Comparison of ENCODE assay signal across 8 cellular contexts in genomic region chr5:151684690-151685361, GRCh38. TPM values are rescaled to one million over a fixed set of nuclear protein-coding genes. Genes with fewer than 3 reads are reported as not detected.
DNase-seq lines count a peak whose midpoint lies in the region; ATAC-seq and TF ChIP-seq lines count a peak whose summit lies in the region.

No MANE protein-coding gene starts in this region.

- TF ChIP-seq CTCF in Calu3 (IDR thresholded peaks at IDR 0.05; ENCODE audit: unreplicated experiment) (peak; percentile 23), OCI-LY1 (IDR thresholded peaks at IDR 0.05; ENCODE audit: low read length) (peak; percentile 20; the same call in 1 of the 2 replicates), esophagus squamous epithelium (IDR thresholded peaks at IDR 0.05) (no peak), neural crest cell (conservative IDR thresholded peaks at IDR 0.05) (peak; percentile 53)

- H3K4me3 Mint-ChIP-seq in Calu3 (ENCODE audit: low read depth, unreplicated experiment) (no peak overlapping the region), neural crest cell (peak overlapping the region; percentile 96)
- H3K4me3 Mint-ChIP-seq in activated CD4-positive, alpha-beta T cell treated with anti-CD3 and anti-CD28 coated beads, Interleukin-2, amount 10 ng/mL, durations not matched to agents 7 days and 5 days: no peak overlapping the region

- POLR2A ChIA-PET in activated CD4-positive, alpha-beta T cell treated with anti-CD3 and anti-CD28 coated beads, Interleukin-2, amount 10 ng/mL, durations not matched to agents 7 days and 5 days (lab: Charles Lee): no interaction called here

- TF ChIP-seq POLR2A in esophagus squamous epithelium (IDR thresholded peaks at IDR 0.05): peak in 1 of 4 donors; percentile 27

- H3K4me1 Mint-ChIP-seq in Calu3 (ENCODE audit: low read depth, unreplicated experiment): peaks cover 19% of the 10 kb centered on the region
- peaks cover 55% of the 10 kb centered on the region for H3K4me1 Mint-ChIP-seq in neural crest cell
- H3K4me1 Mint-ChIP-seq in activated CD4-positive, alpha-beta T cell treated with anti-CD3 and anti-CD28 coated beads, Interleukin-2, amount 10 ng/mL, durations not matched to agents 7 days and 5 days: peaks cover 10% of the 10 kb centered on the region

- H3K27ac Mint-ChIP-seq in Calu3 (ENCODE audit: unreplicated experiment) (no peak overlapping the region), neural crest cell (ENCODE audit: unreplicated experiment) (peak overlapping the region; percentile 98)
- no peak overlapping the region for H3K27ac Mint-ChIP-seq in activated CD4-positive, alpha-beta T cell treated with anti-CD3 and anti-CD28 coated beads, Interleukin-2, amount 10 ng/mL, durations not matched to agents 7 days and 5 days

- CTCF ChIA-PET in Calu3 (lab: Charles Lee): interaction anchor here (0.6 to 0.7 kb wide), 2 partner anchors 12 to 727 kb away, joined by 3 to 4 read pairs; no protein-coding TSS in a partner anchor
- CTCF ChIA-PET in activated CD4-positive, alpha-beta T cell treated with anti-CD3 and anti-CD28 coated beads, Interleukin-2, amount 10 ng/mL, durations not matched to agents 7 days and 5 days (lab: Charles Lee): no interaction called here

- no peaks in the 10 kb centered on the region for H3K9me3 ChIP-seq in OCI-LY1 (ENCODE audit: low read length)
- no peaks in the 10 kb centered on the region for H3K9me3 ChIP-seq in esophagus squamous epithelium

- intact Hi-C loops in Calu3 (cut with micrococcal nuclease; ENCODE audit: unreplicated experiment) (no loop called here), esophagus squamous epithelium (cut with DNase I) (no loop called here)

- H2AFZ ChIP-seq in OCI-LY1 (ENCODE audit: low read length): no peak overlapping the region

- H3K27ac ChIP-seq in OCI-LY1 (ENCODE audit: low read depth, low read length, poor library complexity, severe bottlenecking) (no peak overlapping the region), esophagus squamous epithelium (peak overlapping the region; percentile 79 to 91 (median 87))

- H3K36me3 ChIP-seq in OCI-LY1 (ENCODE audit: insufficient read depth, low read length) (no peaks in the 10 kb centered on the region), esophagus squamous epithelium (no peaks in the 10 kb centered on the region)

- peaks cover 4% of the 10 kb centered on the region; the same call in 1 of the 2 replicates for H3K27me3 ChIP-seq in OCI-LY1 (ENCODE audit: insufficient read depth, low read length)
- H3K27me3 ChIP-seq in esophagus squamous epithelium: no peaks in the 10 kb centered on the region

- H3K27me3 Mint-ChIP-seq in Calu3 (ENCODE audit: unreplicated experiment) (peaks cover 14% of the 10 kb centered on the region), neural crest cell (ENCODE audit: low read depth) (no peaks in the 10 kb centered on the region)
- H3K27me3 Mint-ChIP-seq in activated CD4-positive, alpha-beta T cell treated with anti-CD3 and anti-CD28 coated beads, Interleukin-2, amount 10 ng/mL, durations not matched to agents 7 days and 5 days: peaks cover 34% of the 10 kb centered on the region

- no peak overlapping the region for H3K9ac ChIP-seq in OCI-LY1 (ENCODE audit: low read length)

- H3K9me3 Mint-ChIP-seq in Calu3 (ENCODE audit: low read depth, unreplicated experiment): no peaks in the 10 kb centered on the region
- H3K9me3 Mint-ChIP-seq in neural crest cell: no peaks in the 10 kb centered on the region
- no peaks in the 10 kb centered on the region for H3K9me3 Mint-ChIP-seq in activated CD4-positive, alpha-beta T cell treated with anti-CD3 and anti-CD28 coated beads, Interleukin-2, amount 10 ng/mL, durations not matched to agents 7 days and 5 days

- no peak overlapping the region for H3K4me2 ChIP-seq in OCI-LY1 (ENCODE audit: low read length)

- H3K4me1 ChIP-seq in OCI-LY1 (ENCODE audit: insufficient read depth, low read length, severe bottlenecking) (no peaks in the 10 kb centered on the region), esophagus squamous epithelium (peaks cover 18 to 73% (median 34%) of the 10 kb centered on the region in 3 donors)

- no peaks in the 10 kb centered on the region for H3F3A ChIP-seq in OCI-LY1 (ENCODE audit: insufficient read depth, low read length)

- no peaks in the 10 kb centered on the region for H3K79me2 ChIP-seq in OCI-LY1 (ENCODE audit: insufficient read depth, low read length)

- H3K36me3 Mint-ChIP-seq in Calu3 (ENCODE audit: insufficient read depth, unreplicated experiment) (no peaks in the 10 kb centered on the region), neural crest cell (ENCODE audit: low read depth) (no peaks in the 10 kb centered on the region)
- no peaks in the 10 kb centered on the region for H3K36me3 Mint-ChIP-seq in activated CD4-positive, alpha-beta T cell treated with anti-CD3 and anti-CD28 coated beads, Interleukin-2, amount 10 ng/mL, durations not matched to agents 7 days and 5 days (ENCODE audit: low read depth)

- DNase-seq in Calu3: peak; percentile 21
- no peak for DNase-seq in esophagus squamous epithelium (lab: John Stamatoyannopoulos, UW)
- peak; percentile 57 for DNase-seq in neural crest cell (ENCODE audit: low read depth, low spot score)
- DNase-seq in activated CD4-positive, alpha-beta T cell treated with anti-CD3 and anti-CD28 coated beads, Interleukin-2, amount 10 ng/mL, durations not matched to agents 7 days and 5 days: no peak

- no peaks in the 10 kb centered on the region for H4K20me1 ChIP-seq in OCI-LY1 (ENCODE audit: insufficient read depth, low read length)

- 24 to 27% methylated on average over 7 to 8 of the region's 8 CpGs for WGBS in esophagus squamous epithelium, 2 donors

- no peaks in the 10 kb centered on the region for H3K9me2 ChIP-seq in OCI-LY1 (ENCODE audit: low read depth, low read length)

- H3K4me3 ChIP-seq in OCI-LY1 (ENCODE audit: low read depth, low read length, poor library complexity, severe bottlenecking) (no peak overlapping the region), esophagus squamous epithelium (peak overlapping the region; percentile 19 to 69 (median 54))

- no TSS peak for BruUV-seq in Calu3 (replicated peaks; lab: Mats Ljungman, UMichigan)

- ATAC-seq in HG03039 (IDR thresholded peaks at IDR 0.05; ENCODE audit: unreplicated experiment): no peak
- ATAC-seq in GM21717 (IDR thresholded peaks at IDR 0.05; ENCODE audit: unreplicated experiment): no peak
- ATAC-seq in GM21515 (IDR thresholded peaks at IDR 0.05; ENCODE audit: unreplicated experiment): no peak

RNA-seq across cellular contexts. Expression of gene SPARC, which starts 1.9 kb away (rescaled TPM):
- total RNA-seq in Calu3 (2022) (not detected in 2 replicates), esophagus squamous epithelium (100 to 1,000 TPM in 1 of 4 donors, 10 to 100 TPM in 3; 14.9 to 164 (median 61.9) TPM), neural crest cell (422 and 435 TPM in 2 replicates)
- total RNA-seq in activated CD4-positive, alpha-beta T cell treated with anti-CD3 and anti-CD28 coated beads, Interleukin-2, amount 10 ng/mL, durations not matched to agents 7 days and 5 days: 1 to 10 TPM in 1 of 2 experiments, under 1 TPM in 1; 0.27 to 1.1 TPM

Comparison
In these comparisons a context has a peak if more than half of its experiments do, and no peak if none do; other contexts are left out.
1. DNase-seq: peak in Calu3 (single experiment) and neural crest cell (single experiment); none in esophagus squamous epithelium (single experiment) and activated CD4-positive, alpha-beta T cell treated with anti-CD3 and anti-CD28 coated beads, Interleukin-2, amount 10 ng/mL, durations not matched to agents 7 days and 5 days (single experiment).
2. CTCF ChIP-seq: peak in Calu3 (single experiment), OCI-LY1 (single experiment) and neural crest cell (single experiment); none in esophagus squamous epithelium (0 of 6).
3. RNA of gene SPARC, which starts 1.9 kb away (total RNA-seq): 422 to 435 TPM in neural crest cell and 14.9 to 164 TPM in esophagus squamous epithelium; 0.27 to 1.1 TPM in activated CD4-positive, alpha-beta T cell treated with anti-CD3 and anti-CD28 coated beads, Interleukin-2, amount 10 ng/mL, durations not matched to agents 7 days and 5 days and not detected in Calu3; every median in the first group is over 4 times any median in the second.